Comparison of ENCODE assay signal across 26 cellular contexts in genomic region chr3:133393204-133393603, GRCh38. TPM values are rescaled to one million over a fixed set of nuclear protein-coding genes. Genes with fewer than 3 reads are reported as not detected.
DNase-seq lines count a peak whose midpoint lies in the region; ATAC-seq and TF ChIP-seq lines count a peak whose summit lies in the region.
"Had no signal": no experiment of that assay in that cellular context is flagged by ENCODE, and none has a peak within 500 bp of the region (broad histone marks: within the 10 kb centered on the region; RNA-seq: fewer than 3 reads in every experiment).

No MANE protein-coding gene starts in this region.

- no peak overlapping the region for H3K9ac ChIP-seq in mesendoderm (ENCODE audit: low read length)
- H3K9ac ChIP-seq: BLaER1 treated with 17β-estradiol and CSF1 and Interleukin-3, amounts not matched to agents 10 nM and 100 nM had no signal

- no peak overlapping the region for H3K4me3 ChIP-seq in NB4 (ENCODE audit: low read depth, low read length)
- no peak overlapping the region for H3K4me3 ChIP-seq in mesendoderm (ENCODE audit: low read length)
- H3K4me3 ChIP-seq: BLaER1 treated with 17β-estradiol and CSF1 and Interleukin-3, amounts not matched to agents 10 nM and 100 nM; tibial artery had no signal

- no peak overlapping the region for H3K56ac ChIP-seq in mesendoderm (ENCODE audit: low read length)

- no peaks in the 10 kb centered on the region for H3K79me2 ChIP-seq in mesendoderm (ENCODE audit: control insufficient read depth, insufficient read depth, low read length)

- CTCF ChIA-PET in activated naive CD4-positive, alpha-beta T cell treated with anti-CD3 and anti-CD28 coated beads for 36 hours (lab: Charles Lee): no interaction called here

- TF ChIP-seq POLR2A in NB4 (IDR thresholded peaks at IDR 0.05; ENCODE audit: extremely low read depth, insufficient read length): no peak

- H3K27me3 Mint-ChIP-seq in activated naive CD4-positive, alpha-beta T cell treated with anti-CD3 and anti-CD28 coated beads, Interleukin-2, amount 50 U/mL, for 24 hours: no peaks in the 10 kb centered on the region
- no peaks in the 10 kb centered on the region for H3K27me3 Mint-ChIP-seq in activated naive CD4-positive, alpha-beta T cell treated with anti-CD3 and anti-CD28 coated beads for 36 hours (ENCODE audit: low read depth)
- peaks cover 3% of the 10 kb centered on the region for H3K27me3 Mint-ChIP-seq in brain

- no peak for ATAC-seq in HG02885 (IDR thresholded peaks at IDR 0.05; ENCODE audit: poor library complexity, unreplicated experiment)

- DNase-seq in activated naive CD4-positive, alpha-beta T cell treated with anti-CD3 and anti-CD28 coated beads for 36 hours: no peak
- peak; percentile 48 for DNase-seq in NB4 (ENCODE audit: low read depth)
- DNase-seq in mesendoderm: peak; percentile 42
- DNase-seq in amniotic stem cell (lab: John Stamatoyannopoulos, UW): no peak
- no peak for DNase-seq in iPS-NIHi11 (ENCODE audit: low spot score)
- DNase-seq: activated CD4-positive, alpha-beta T cell treated with anti-CD3 and anti-CD28 coated beads, Interleukin-2, amount 50 U/mL, for 48 hours; activated effector memory CD4-positive, alpha-beta T cell treated with anti-CD3 and anti-CD28 coated beads, Interleukin-2, amount 50 U/mL, for 16 hours; erythroblast; kidney glomerular epithelial cell; midbrain; NCI-H1048; NCI-H2081 treated with DMSO at 0.1 percent for 48 hours; NCI-H510A treated with DMSO at 0.1 percent for 48 hours; posterior cingulate gyrus; SHP77; small intestine; stimulated activated naive CD4-positive, alpha-beta T cell treated with Interleukin-2 at 50 U/mL for 16 hours; T-helper 2 cell; tibial artery had no signal

- H3K23ac ChIP-seq in mesendoderm (ENCODE audit: low read length): no peak overlapping the region

- no peak overlapping the region for H3K4me2 ChIP-seq in mesendoderm (ENCODE audit: low read length)
- H3K4me2 ChIP-seq: BLaER1 treated with 17β-estradiol and CSF1 and Interleukin-3, amounts not matched to agents 10 nM and 100 nM had no signal

- no peak overlapping the region for H3K18ac ChIP-seq in mesendoderm (ENCODE audit: low read length)

- no peak overlapping the region for H3K27ac ChIP-seq in mesendoderm (ENCODE audit: low read depth, low read length)
- H3K27ac ChIP-seq: BLaER1 treated with 17β-estradiol and CSF1 and Interleukin-3, amounts not matched to agents 10 nM and 100 nM; HL-60; tibial artery had no signal

- H2BK120ac ChIP-seq in mesendoderm (ENCODE audit: low read depth, low read length): no peak overlapping the region

- no peaks in the 10 kb centered on the region for H3K79me1 ChIP-seq in mesendoderm (ENCODE audit: low read length)

- H3K27me3 ChIP-seq in mesendoderm (ENCODE audit: insufficient read depth, low read length, poor library complexity): no peaks in the 10 kb centered on the region
- H3K27me3 ChIP-seq: BLaER1 treated with 17β-estradiol and CSF1 and Interleukin-3, amounts not matched to agents 10 nM and 100 nM; tibial artery had no signal

- H3K9me3 Mint-ChIP-seq in activated naive CD4-positive, alpha-beta T cell treated with anti-CD3 and anti-CD28 coated beads, Interleukin-2, amount 50 U/mL, for 24 hours: no peaks in the 10 kb centered on the region
- H3K9me3 Mint-ChIP-seq in activated naive CD4-positive, alpha-beta T cell treated with anti-CD3 and anti-CD28 coated beads for 36 hours: peaks cover 2% of the 10 kb centered on the region
- peaks cover 0 to 3% (median 2%) of the 10 kb centered on the region in 5 experiments for H3K9me3 Mint-ChIP-seq in brain

- no peak overlapping the region for H4K5ac ChIP-seq in mesendoderm (ENCODE audit: low read length)

- TF ChIP-seq CTCF in NB4 (IDR thresholded peaks at IDR 0.05; ENCODE audit: low read depth, low read length): no peak
- no peak for TF ChIP-seq CTCF in brain (conservative IDR thresholded peaks at IDR 0.05)

- no peak overlapping the region for H3K4me3 Mint-ChIP-seq in activated naive CD4-positive, alpha-beta T cell treated with anti-CD3 and anti-CD28 coated beads, Interleukin-2, amount 50 U/mL, for 24 hours
- H3K4me3 Mint-ChIP-seq in activated naive CD4-positive, alpha-beta T cell treated with anti-CD3 and anti-CD28 coated beads for 36 hours: no peak overlapping the region
- H3K4me3 Mint-ChIP-seq in brain: no peak overlapping the region
- H3K4me3 Mint-ChIP-seq: nephron had no signal

- H2AK5ac ChIP-seq in mesendoderm (ENCODE audit: low read length): no peak overlapping the region

- no CpG with 5 or more reads among the region's 1 CpG for WGBS in mesendoderm (ENCODE audit: extremely low coverage, insufficient coverage, low lambda C conversion rate)

- H2BK15ac ChIP-seq in mesendoderm (replicated peaks; ENCODE audit: low read depth): no peak overlapping the region

- H3K4me1 ChIP-seq in mesendoderm (ENCODE audit: control insufficient read depth, low read depth, low read length): no peaks in the 10 kb centered on the region
- H3K4me1 ChIP-seq: tibial artery had no signal

- H4K8ac ChIP-seq in mesendoderm (ENCODE audit: low read depth, low read length): no peak overlapping the region

- no peaks in the 10 kb centered on the region for H3K36me3 ChIP-seq in mesendoderm (ENCODE audit: control insufficient read depth, insufficient read depth, low read length)
- H3K36me3 ChIP-seq: BLaER1 treated with 17β-estradiol and CSF1 and Interleukin-3, amounts not matched to agents 10 nM and 100 nM; tibial artery had no signal

- intact Hi-C loops in activated naive CD4-positive, alpha-beta T cell treated with anti-CD3 and anti-CD28 coated beads for 36 hours (cut with micrococcal nuclease): no loop called here

- peak overlapping the region; percentile 6 for H3K27ac Mint-ChIP-seq in activated naive CD4-positive, alpha-beta T cell treated with anti-CD3 and anti-CD28 coated beads, Interleukin-2, amount 50 U/mL, for 24 hours
- no peak overlapping the region for H3K27ac Mint-ChIP-seq in activated naive CD4-positive, alpha-beta T cell treated with anti-CD3 and anti-CD28 coated beads for 36 hours
- peak overlapping the region in 3 of 5 experiments; percentile 3 to 31 (median 21) for H3K27ac Mint-ChIP-seq in brain
- H3K27ac Mint-ChIP-seq: nephron had no signal

- H3K4me1 Mint-ChIP-seq in activated naive CD4-positive, alpha-beta T cell treated with anti-CD3 and anti-CD28 coated beads, Interleukin-2, amount 50 U/mL, for 24 hours: peaks cover 4% of the 10 kb centered on the region
- H3K4me1 Mint-ChIP-seq in activated naive CD4-positive, alpha-beta T cell treated with anti-CD3 and anti-CD28 coated beads for 36 hours (ENCODE audit: low read depth): peaks cover 4% of the 10 kb centered on the region
- no peaks in the 10 kb centered on the region for H3K4me1 Mint-ChIP-seq in brain

- H3K4ac ChIP-seq in mesendoderm (ENCODE audit: low read depth, low read length): no peak overlapping the region

- no peak overlapping the region for H2BK5ac ChIP-seq in mesendoderm (ENCODE audit: low read length)

- H3K36me3 Mint-ChIP-seq in activated naive CD4-positive, alpha-beta T cell treated with anti-CD3 and anti-CD28 coated beads, Interleukin-2, amount 50 U/mL, for 24 hours: no peaks in the 10 kb centered on the region
- H3K36me3 Mint-ChIP-seq in activated naive CD4-positive, alpha-beta T cell treated with anti-CD3 and anti-CD28 coated beads for 36 hours (ENCODE audit: low read depth): no peaks in the 10 kb centered on the region
- peaks cover 46% of the 10 kb centered on the region for H3K36me3 Mint-ChIP-seq in brain

RNA-seq across cellular contexts. Expression of gene BFSP2, which starts 6.7 kb away (rescaled TPM):
- total RNA-seq in activated naive CD4-positive, alpha-beta T cell treated with anti-CD3 and anti-CD28 coated beads for 36 hours: not detected
- 1.0 TPM for polyA plus RNA-seq in brain (ENCODE audit: insufficient read depth, low read depth, low replicate concordance)
- polyA plus RNA-seq in mesendoderm (2013, experiment 1 of 2): not detected
- polyA plus RNA-seq in mesendoderm (2013, experiment 2 of 2): not detected
- total RNA-seq: frontal cortex had no signal

Comparison
In these comparisons a context has a peak if more than half of its experiments do, and no peak if none do; other contexts are left out.
1. DNase-seq: peak in NB4 (single experiment) and mesendoderm (single experiment); none in activated naive CD4-positive, alpha-beta T cell treated with anti-CD3 and anti-CD28 coated beads for 36 hours (single experiment), amniotic stem cell (single experiment) and iPS-NIHi11 (single experiment).